Comparison of ENCODE assay signal across 35 cellular contexts in genomic region chr10:7527468-7527867, GRCh38.
"Had no signal": no experiment of that assay in that cellular context is flagged by ENCODE, and none has a peak within 500 bp of the region (broad histone marks: within the 10 kb centered on the region; RNA-seq: fewer than 3 reads in every experiment).

No MANE protein-coding gene starts in this region.

- H3K9me3 ChIP-seq: MG63 had no signal

- H3K36me3 ChIP-seq: MG63 had no signal

- H3K4me3 ChIP-seq: MG63 had no signal

- DNase-seq: Karpas-422, Kasumi-1, MG63, MM.1S, MV-4-11, NCI-H1048, NCI-H1092, NCI-H1092 treated with DMSO at 0.1 percent for 48 hours, NCI-H1105, NCI-H1105 treated with DMSO at 0.1 percent for 48 hours, NCI-H1417, NCI-H1417 treated with DMSO at 0.1 percent for 48 hours, NCI-H1436, NCI-H1436 treated with DMSO at 0.1 percent for 48 hours, NCI-H146, NCI-H1694, NCI-H1694 treated with DMSO at 0.1 percent for 48 hours, NCI-H187, NCI-H187 treated with DMSO at 0.1 percent for 48 hours, NCI-H1930, NCI-H2029, NCI-H2029 treated with DMSO at 0.1 percent for 48 hours, NCI-H2081, NCI-H2081 treated with DMSO at 0.1 percent for 48 hours, NCI-H2107, NCI-H2171, NCI-H2171 treated with DMSO at 0.1 percent for 48 hours, NCI-H2227 treated with DMSO at 0.1 percent for 48 hours, NCI-H226, NCI-H345, NCI-H446, NCI-H446 treated with DMSO at 0.1 percent for 48 hours, NCI-H510A, NCI-H510A treated with DMSO at 0.1 percent for 48 hours, NCI-H524 had no signal
